ENCODE assay signal across 10 cellular contexts in genomic region chr2:47653909-47654789, GRCh38.
DNase-seq lines count a peak whose midpoint lies in the region; ATAC-seq, FAIRE-seq and TF ChIP-seq lines count a peak whose summit lies in the region.
"Had no signal": no experiment of that assay in that cellular context is flagged by ENCODE, and none has a peak within 500 bp of the region (broad histone marks: within the 10 kb centered on the region; RNA-seq: fewer than 3 reads in every experiment).

No MANE protein-coding gene starts in this region.

- H3K9me3 ChIP-seq in A549 (no peaks in the 10 kb centered on the region), SU-DHL-6 (ENCODE audit: insufficient read depth, low read length) (no peaks in the 10 kb centered on the region)

- H3K4me1 ChIP-seq in A549: no peaks in the 10 kb centered on the region

- no peak overlapping the region for H3K4me3 ChIP-seq in A549
- no peak overlapping the region for H3K4me3 ChIP-seq in H7 (ENCODE audit: insufficient read depth, low read depth, low read length)
- no peak overlapping the region for H3K4me3 ChIP-seq in SU-DHL-6 (ENCODE audit: insufficient read depth, low read length, poor library complexity, severe bottlenecking)

- H2AFZ ChIP-seq in SU-DHL-6 (ENCODE audit: low read depth, low read length, severe bottlenecking): no peak overlapping the region

- CTCF ChIA-PET in A549 (lab: Yijun Ruan, JAX): interaction anchor here (0.7 to 2.0 kb wide), 9 partner anchors 13 to 318 kb away, joined by 3 to 8 read pairs (median 3); no protein-coding TSS in a partner anchor

- TF ChIP-seq RAD21 in A549 (conservative IDR thresholded peaks at IDR 0.05 in 1 of 2, IDR thresholded peaks at IDR 0.05 in 1 of 2): 0 out of 5 replicates have a peak, but pooled peaks of 1 of the 2 experiments have one; percentile 14

- TF ChIP-seq POLR2A in A549 (IDR thresholded peaks at IDR 0.05; ENCODE audit: low read length): no peak

- WGBS in A549 (ENCODE audit: missing lambda C conversion rate): 70% methylated on average over 20 of the region's 20 CpGs

- H3K27me3 ChIP-seq in H7 (ENCODE audit: control insufficient read depth, insufficient read depth, low read length) (no peaks in the 10 kb centered on the region), SU-DHL-6 (ENCODE audit: low read length) (no peaks in the 10 kb centered on the region)

- H3F3A ChIP-seq in SU-DHL-6 (ENCODE audit: insufficient read depth): peaks cover 44% of the 10 kb centered on the region

- DNase-seq in A549 (ENCODE audit: low read depth in 1 of 2, low spot score in 1 of 2) (peak in 1 of 2 experiments; percentile 20), H7 (peak; percentile 64), iris pigment epithelial cell (ENCODE audit: low read depth) (peak; percentile 20), T-helper 1 cell (no peak), activated T-cell treated with anti-CD3 and anti-CD28 coated beads for 4 hours (no peak)
- DNase-seq: activated CD8-positive, alpha-beta T cell treated with anti-CD3 and anti-CD28 coated beads, Interleukin-2, amount 10 ng/mL, durations not matched to agents 7 days and 5 days had no signal

- no peak for FAIRE-seq in A549 (lab: Jason Lieb, UNC)
- FAIRE-seq: G401.6 had no signal

- TF ChIP-seq EP300 in A549 (IDR thresholded peaks at IDR 0.05): no peak

- H3K4me2 ChIP-seq in A549: no peak overlapping the region
- H3K4me2 ChIP-seq in SU-DHL-6 (ENCODE audit: low read depth, low read length, poor library complexity, severe bottlenecking): peak overlapping the region; percentile 53

- POLR2A ChIA-PET in A549 (lab: Yijun Ruan, JAX): no interaction called here

- H3K79me2 ChIP-seq in SU-DHL-6 (ENCODE audit: insufficient read depth, low read length): peaks cover 12% of the 10 kb centered on the region; the same call in 1 of the 2 replicates

- peak overlapping the region; percentile 51 for H3K9ac ChIP-seq in SU-DHL-6 (ENCODE audit: low read length)

- ATAC-seq in A549 (peak in 1 of 2 experiments; percentile 83; a peak in 3 of 6 replicates), HG03095 (IDR thresholded peaks at IDR 0.05; ENCODE audit: unreplicated experiment) (no peak), HG02973 (IDR thresholded peaks at IDR 0.05; ENCODE audit: unreplicated experiment) (no peak)
- ATAC-seq: activated CD8-positive, alpha-beta T cell treated with anti-CD3 and anti-CD28 coated beads, Interleukin-2, amount 10 ng/mL, durations not matched to agents 7 days and 5 days had no signal

- TF ChIP-seq CTCF in A549 (IDR thresholded peaks at IDR 0.05): 0 out of 3 replicates have a peak, but pooled peaks have one; percentile 11
- TF ChIP-seq CTCF in SU-DHL-6 (IDR thresholded peaks at IDR 0.05; ENCODE audit: insufficient read depth, low read length, poor library complexity, severe bottlenecking): peak; percentile 33

- H3K27ac ChIP-seq in A549 (no peak overlapping the region), SU-DHL-6 (ENCODE audit: low read depth, low read length) (peak overlapping the region; percentile 97)

- H3K36me3 ChIP-seq in H7 (replicated peaks; ENCODE audit: control insufficient read depth, insufficient read depth, low read length) (no peaks in the 10 kb centered on the region), SU-DHL-6 (ENCODE audit: low read length) (no peaks in the 10 kb centered on the region)

- H3K9me2 ChIP-seq in SU-DHL-6 (replicated peaks; ENCODE audit: insufficient read depth, low read length): no peaks in the 10 kb centered on the region

- no peaks in the 10 kb centered on the region for H4K20me1 ChIP-seq in SU-DHL-6 (ENCODE audit: low read depth, low read length)

TF ChIP-seq in A549, 52 proteins besides CTCF, POLR2A, EP300 and RAD21:
- TF ChIP-seq HDAC2 (IDR thresholded peaks at IDR 0.05) (no peak), RFX5 (IDR thresholded peaks at IDR 0.05) (no peak), CBX8 (IDR thresholded peaks at IDR 0.05) (no peak), ELK1 (IDR thresholded peaks at IDR 0.05; ENCODE audit: low read depth, low read length) (no peak), CEBPB (IDR thresholded peaks at IDR 0.05) (no peak), SREBF2 (IDR thresholded peaks at IDR 0.05) (no peak), GATA3 (IDR thresholded peaks at IDR 0.05; ENCODE audit: borderline replicate concordance) (no peak), CHD4 (IDR thresholded peaks at IDR 0.05; ENCODE audit: borderline replicate concordance) (no peak), BCL3 (IDR thresholded peaks at IDR 0.05) (no peak), MAX (IDR thresholded peaks at IDR 0.05) (no peak), JUN (IDR thresholded peaks at IDR 0.05) (no peak), JUNB (IDR thresholded peaks at IDR 0.05) (no peak), POLR2AphosphoS2 (conservative IDR thresholded peaks at IDR 0.05; ENCODE audit: low read length) (no peak), ZFP36 (IDR thresholded peaks at IDR 0.05; ENCODE audit: borderline replicate concordance, partially characterized antibody) (no peak), HMGXB4 (CRISPR knock-in tag; IDR thresholded peaks at IDR 0.05; ENCODE audit: borderline replicate concordance) (no peak), MYC (IDR thresholded peaks at IDR 0.05; ENCODE audit: borderline replicate concordance, low read length) (no peak), KDM1A (IDR thresholded peaks at IDR 0.05; ENCODE audit: low read depth) (no peak), ZSCAN20 (CRISPR knock-in tag; IDR thresholded peaks at IDR 0.05) (no peak), ZNF302 (CRISPR knock-in tag; IDR thresholded peaks at IDR 0.05) (no peak)

Comparison
In these comparisons a context has a peak if more than half of its experiments do, and no peak if none do; other contexts are left out.
1. DNase-seq: peak in H7 (single experiment) and iris pigment epithelial cell (single experiment); none in T-helper 1 cell (0 of 5) and activated T-cell treated with anti-CD3 and anti-CD28 coated beads for 4 hours (single experiment).